ENCODE assay signal across 1 cellular context in the genomic region with DNA sequence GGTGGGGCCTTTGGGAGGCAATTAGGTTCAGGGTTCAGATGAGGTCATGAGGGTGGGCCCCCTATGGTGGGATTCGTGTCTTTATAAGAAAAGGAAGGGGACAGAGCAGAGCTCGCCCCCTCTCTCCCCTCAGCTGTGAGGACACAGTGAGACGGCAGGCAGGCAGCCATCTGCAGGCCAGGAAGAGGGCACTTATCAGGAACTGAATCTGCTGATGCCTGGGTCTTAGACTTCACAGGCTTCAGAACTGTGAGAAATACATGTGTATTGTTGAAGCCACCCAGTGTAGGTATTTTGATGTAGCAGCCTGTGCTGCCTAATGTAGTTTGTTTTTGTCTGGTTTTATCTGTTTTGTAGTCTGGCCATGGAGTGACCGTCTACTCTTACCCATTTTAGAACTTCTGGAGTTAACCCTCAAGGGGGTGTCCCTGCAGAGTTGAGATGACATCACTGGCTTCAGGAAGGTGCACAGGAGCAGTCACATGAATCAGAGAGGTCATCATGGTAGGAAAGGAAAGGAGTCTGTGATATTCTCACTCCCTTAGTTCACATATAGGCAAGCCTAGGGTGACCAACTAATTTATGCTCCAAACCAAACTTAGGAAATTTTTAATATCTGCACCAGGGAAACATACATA.
TF ChIP-seq lines count a peak whose summit lies in the region.

No MANE protein-coding gene starts in this region.

TF ChIP-seq in HepG2, 621 proteins besides CTCF, POLR2A, EP300 and RAD21 (continued from another document):
- TF ChIP-seq ZNF724P (CRISPR knock-in tag; IDR thresholded peaks at IDR 0.05; ENCODE audit: borderline replicate concordance) (no peak), ZFP41 (CRISPR knock-in tag; IDR thresholded peaks at IDR 0.05; ENCODE audit: borderline replicate concordance) (no peak), KDM5B (CRISPR knock-in tag; IDR thresholded peaks at IDR 0.05; ENCODE audit: borderline replicate concordance) (no peak), ZSCAN30 (CRISPR knock-in tag; IDR thresholded peaks at IDR 0.05) (no peak), ZBTB7B (CRISPR knock-in tag; IDR thresholded peaks at IDR 0.05) (no peak), SMAD9 (CRISPR knock-in tag; IDR thresholded peaks at IDR 0.05) (no peak), DRAP1 (CRISPR knock-in tag; IDR thresholded peaks at IDR 0.05) (no peak)
TF ChIP-seq in HepG2: peak in this region for 0.
